Comparison of ENCODE assay signal across 8 cellular contexts in genomic region chr17:78993241-78993956, GRCh38. TPM values are rescaled to one million over a fixed set of nuclear protein-coding genes. Genes with fewer than 3 reads are reported as not detected.
DNase-seq lines count a peak whose midpoint lies in the region; ATAC-seq and TF ChIP-seq lines count a peak whose summit lies in the region.

No MANE protein-coding gene starts in this region.

- no peak for ATAC-seq in mucosa of descending colon
- no peak for ATAC-seq in HG03432 (IDR thresholded peaks at IDR 0.05; ENCODE audit: unreplicated experiment)

- H3K9me3 Mint-ChIP-seq in Calu3 (ENCODE audit: low read depth, unreplicated experiment) = no peaks in the 10 kb centered on the region
- H3K9me3 Mint-ChIP-seq in endodermal cell = no peaks in the 10 kb centered on the region

- no peak for TF ChIP-seq EP300 in stomach (IDR thresholded peaks at IDR 0.05)

- DNase-seq in Calu3 (peak; percentile 64), endodermal cell (peak; percentile 94), mucosa of descending colon (peak; percentile 55 to 85 (median 64)), stomach (peak; percentile 72), mucosa of gallbladder (ENCODE audit: low spot score) (no peak)
- peak; percentile 34 to 45 for DNase-seq in activated CD4-positive, alpha-beta T cell treated with anti-CD3 and anti-CD28 coated beads, Interleukin-2, amount 50 U/mL, for 4 hours

- no peak for TF ChIP-seq POLR2A in stomach (IDR thresholded peaks at IDR 0.05)

- CTCF ChIA-PET in Calu3 (lab: Charles Lee) = no interaction called here

- H3K27me3 ChIP-seq in KMS-11 (ENCODE audit: insufficient read depth, low read depth) (no peaks in the 10 kb centered on the region), endodermal cell (ENCODE audit: control insufficient read depth, insufficient read depth, low read length, poor library complexity, severe bottlenecking) (no peaks in the 10 kb centered on the region), stomach (no peaks in the 10 kb centered on the region)

- H3K4me1 Mint-ChIP-seq in Calu3 (ENCODE audit: low read depth, unreplicated experiment) (peaks cover 41% of the 10 kb centered on the region), endodermal cell (no peaks in the 10 kb centered on the region)

- no peaks in the 10 kb centered on the region for H4K20me1 ChIP-seq in KMS-11 (ENCODE audit: insufficient read depth)

- H3K27ac ChIP-seq in KMS-11 = no peak overlapping the region
- no peak overlapping the region for H3K27ac ChIP-seq in endodermal cell (ENCODE audit: low read depth, low read length)
- H3K27ac ChIP-seq in stomach = peak overlapping the region; percentile 11 to 78 (median 54)

- intact Hi-C loops in Calu3 (cut with micrococcal nuclease; ENCODE audit: unreplicated experiment) (no loop called here), mucosa of descending colon (cut with DNase I, micrococcal nuclease) (no loop called here), stomach (cut with DNase I; ENCODE audit: low total_unique reads) (no loop called here)

- no TSS peak for BruUV-seq in Calu3 (replicated peaks; lab: Mats Ljungman, UMichigan)

- no peaks in the 10 kb centered on the region for H3K27me3 Mint-ChIP-seq in Calu3 (ENCODE audit: unreplicated experiment)
- H3K27me3 Mint-ChIP-seq in endodermal cell (ENCODE audit: insufficient read depth) = no peaks in the 10 kb centered on the region

- H3K4me1 ChIP-seq in KMS-11 (ENCODE audit: low read depth, poor library complexity, severe bottlenecking) (no peaks in the 10 kb centered on the region), endodermal cell (ENCODE audit: control insufficient read depth, insufficient read depth, low read length) (no peaks in the 10 kb centered on the region), mucosa of descending colon (ENCODE audit: low read depth) (peaks cover 40% of the 10 kb centered on the region), stomach (peaks cover 48 to 67% (median 58%) of the 10 kb centered on the region in 4 donors)

- no peak overlapping the region for H2AFZ ChIP-seq in KMS-11 (ENCODE audit: low read depth)

- H3K9me3 ChIP-seq in endodermal cell (ENCODE audit: control insufficient read depth, low read length) (no peaks in the 10 kb centered on the region), mucosa of descending colon (no peaks in the 10 kb centered on the region), stomach (no peaks in the 10 kb centered on the region)

- H3K36me3 ChIP-seq in KMS-11 (ENCODE audit: insufficient read depth) = peaks cover 9% of the 10 kb centered on the region; the same call in 1 of the 2 replicates
- H3K36me3 ChIP-seq in endodermal cell (ENCODE audit: control insufficient read depth, insufficient read depth, low read length) = peaks cover 57% of the 10 kb centered on the region
- H3K36me3 ChIP-seq in mucosa of descending colon (ENCODE audit: low read depth) = peaks cover 7% of the 10 kb centered on the region
- peaks cover 55 to 89% (median 87%) of the 10 kb centered on the region in 4 donors for H3K36me3 ChIP-seq in stomach

- H3K4me3 ChIP-seq in KMS-11 (IDR thresholded peaks at IDR 0.05; ENCODE audit: insufficient read depth, low read depth, low read length) = no peak overlapping the region
- H3K4me3 ChIP-seq in endodermal cell (ENCODE audit: low read length) = no peak overlapping the region
- no peak overlapping the region for H3K4me3 ChIP-seq in mucosa of descending colon
- no peak overlapping the region for H3K4me3 ChIP-seq in stomach

- H3K9ac ChIP-seq in KMS-11 (no peak overlapping the region), endodermal cell (ENCODE audit: extremely low read depth, low read length, poor library complexity, severe bottlenecking) (no peak overlapping the region)

- 88 to 97% methylated on average over 36 to 49 of the region's 49 CpGs for WGBS in endodermal cell (ENCODE audit: insufficient coverage in 1 of 2, insufficient read length in 1 of 2), 2 experiments
- 65 to 72% (median 71%) methylated on average over 35 to 49 of the region's 49 CpGs for WGBS in stomach, 5 donors

- TF ChIP-seq CTCF in Calu3 (IDR thresholded peaks at IDR 0.05; ENCODE audit: unreplicated experiment) (peak; percentile 82), KMS-11 (conservative IDR thresholded peaks at IDR 0.05; ENCODE audit: low read depth, low read length) (peak; percentile 88), endodermal cell (conservative IDR thresholded peaks at IDR 0.05) (peak; percentile 88), mucosa of descending colon (IDR thresholded peaks at IDR 0.05) (peak; percentile 36), stomach (IDR thresholded peaks at IDR 0.05) (peak in 5 of 7 experiments; percentile 67 to 76 (median 75))

- H3K36me3 Mint-ChIP-seq in Calu3 (ENCODE audit: insufficient read depth, unreplicated experiment) (peaks cover 80% of the 10 kb centered on the region), endodermal cell (ENCODE audit: low read depth) (peaks cover 75% of the 10 kb centered on the region)

- no peaks in the 10 kb centered on the region for H3K79me2 ChIP-seq in KMS-11 (ENCODE audit: insufficient read depth, low read depth)

- H3K4me2 ChIP-seq in KMS-11 = no peak overlapping the region

- H3K4me3 Mint-ChIP-seq in Calu3 (ENCODE audit: low read depth, unreplicated experiment) (no peak overlapping the region), endodermal cell (no peak overlapping the region)

- H3K27ac Mint-ChIP-seq in Calu3 (ENCODE audit: unreplicated experiment) (peak overlapping the region; percentile 28), endodermal cell (peak overlapping the region; percentile 9)

RNA-seq across cellular contexts. Expression of gene LGALS3BP, which starts 13.7 kb away (rescaled TPM):
- total RNA-seq in Calu3 (2022) (747 and 1,100 TPM in 2 replicates), endodermal cell (10 to 100 TPM; 23.3 to 71.4 TPM), mucosa of descending colon (100 to 1,000 TPM; 329 to 838 (median 752) TPM), stomach (100 to 1,000 TPM in 4 of 5 donors, 10 to 100 TPM in 1; 94.5 to 625 (median 434) TPM), mucosa of gallbladder (761 TPM)
- polyA plus RNA-seq in endodermal cell (2013, experiment 1 of 2) = 51.4 TPM
- 47.9 TPM for polyA plus RNA-seq in endodermal cell (2013, experiment 2 of 2)
- 100 to 1,000 TPM in 2 of 3 donors, 10 to 100 TPM in 1; 63.4 to 212 (median 172) TPM for polyA plus RNA-seq in stomach

RNA-seq across cellular contexts. Expression of gene CANT1, which starts 16.2 kb away (rescaled TPM):
- total RNA-seq in Calu3 (2022) = 95.7 and 115 TPM in 2 replicates
- total RNA-seq in endodermal cell = 10 to 100 TPM; 57.5 to 61.8 TPM
- 50.7 TPM for polyA plus RNA-seq in endodermal cell (2013, experiment 1 of 2)
- polyA plus RNA-seq in endodermal cell (2013, experiment 2 of 2) = 48.7 TPM
- 100 to 1,000 TPM; 159 to 376 (median 242) TPM for total RNA-seq in mucosa of descending colon
- total RNA-seq in stomach = 100 to 1,000 TPM in 1 of 5 donors, 10 to 100 TPM in 4; 31.2 to 151 (median 70.1) TPM
- polyA plus RNA-seq in stomach = 10 to 100 TPM; 16.6 to 20.9 (median 18.1) TPM
- total RNA-seq in mucosa of gallbladder = 132 TPM

RNA-seq across cellular contexts. Expression of gene C1QTNF1, which starts 30.6 kb away (rescaled TPM):
- total RNA-seq in Calu3 (2022) = 3.1 and 3.3 TPM in 2 replicates
- total RNA-seq in endodermal cell = 10 to 100 TPM; 16.0 to 16.5 TPM
- 1.5 TPM for polyA plus RNA-seq in endodermal cell (2013, experiment 1 of 2)
- polyA plus RNA-seq in endodermal cell (2013, experiment 2 of 2) = 1.7 TPM
- 10 to 100 TPM; 16.9 to 33.3 (median 22.1) TPM for total RNA-seq in mucosa of descending colon
- 10 to 100 TPM in 3 of 5 donors, 1 to 10 TPM in 2; 6.4 to 20.3 (median 10.1) TPM for total RNA-seq in stomach
- 10 to 100 TPM in 2 of 3 donors, 1 to 10 TPM in 1; 2.9 to 18.2 (median 15.3) TPM for polyA plus RNA-seq in stomach
- total RNA-seq in mucosa of gallbladder = 45.3 TPM

Comparison
In these comparisons a context has a peak if more than half of its experiments do, and no peak if none do; other contexts are left out.
1. CTCF ChIP-seq: peak in every context shown above with its lines; median percentile 88 in KMS-11; 88 in endodermal cell; 82 in Calu3; 75 in stomach; 36 in mucosa of descending colon.
2. H3K27ac ChIP-seq: peak in stomach (5 of 5); none in KMS-11 (single experiment) and endodermal cell (single experiment).